Comparison of ENCODE assay signal across 8 cellular contexts in the genomic region with DNA sequence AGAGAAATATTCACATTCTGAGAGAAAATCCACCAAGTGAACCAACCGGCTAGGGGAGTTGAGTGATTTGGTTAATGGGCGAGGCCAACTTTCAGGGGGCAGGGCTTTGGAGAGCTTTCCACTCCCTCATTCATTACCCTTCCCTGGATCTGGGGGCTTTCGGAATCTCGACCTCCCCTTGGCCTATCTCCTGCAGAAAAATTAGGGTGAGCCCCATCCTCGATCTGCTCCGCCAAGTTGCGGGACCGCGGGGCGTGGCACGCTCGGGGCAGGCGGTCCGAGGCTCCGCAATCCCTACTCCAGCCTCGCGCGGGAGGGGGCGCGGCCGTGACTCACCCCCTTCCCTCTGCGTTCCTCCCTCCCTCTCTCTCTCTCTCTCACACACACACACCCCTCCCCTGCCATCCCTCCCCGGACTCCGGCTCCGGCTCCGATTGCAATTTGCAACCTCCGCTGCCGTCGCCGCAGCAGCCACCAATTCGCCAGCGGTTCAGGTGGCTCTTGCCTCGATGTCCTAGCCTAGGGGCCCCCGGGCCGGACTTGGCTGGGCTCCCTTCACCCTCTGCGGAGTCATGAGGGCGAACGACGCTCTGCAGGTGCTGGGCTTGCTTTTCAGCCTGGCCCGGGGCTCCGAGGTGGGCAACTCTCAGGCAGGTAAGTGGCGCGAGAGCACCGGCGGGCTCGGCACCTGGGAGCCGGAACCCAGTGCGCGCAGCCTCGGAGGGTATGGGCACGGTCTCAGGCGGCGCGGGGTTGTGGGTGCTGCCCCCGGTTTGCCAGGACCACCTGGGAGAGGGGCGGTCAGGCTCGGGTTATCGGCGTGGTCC. TPM values are rescaled to one million over a fixed set of nuclear protein-coding genes. Genes with fewer than 3 reads are reported as not detected.
A peak's percentile ranks its signal among the peaks of the same experiment; 100 is the strongest.
DNase-seq lines count a peak whose midpoint lies in the region; ATAC-seq and TF ChIP-seq lines count a peak whose summit lies in the region.

Gene ERBB3, plus strand, starts transcription at position 437 of the 827 bp plus-strand sequence. Its CDS starts 136 bp downstream, at position 573.

- ATAC-seq in HG02852 (IDR thresholded peaks at IDR 0.05; ENCODE audit: unreplicated experiment), result peak; percentile 33

- no peak for TF ChIP-seq CTCF in epithelial cell of proximal tubule (conservative IDR thresholded peaks at IDR 0.05; ENCODE audit: low read depth, low read length)

- peaks cover 0 to 2% of the 10 kb centered on the region in 2 donors for H3K27me3 ChIP-seq in mucosa of rectum (ENCODE audit: control insufficient read depth in 2 of 2, insufficient read depth in 2 of 2, low read length in 2 of 2)

- H3K4me3 ChIP-seq in epithelial cell of proximal tubule (ENCODE audit: low read depth, low read length), result peak within 1 kb of the TSS; percentile 85
- H3K4me3 ChIP-seq in mucosa of rectum (ENCODE audit: low read length in 2 of 2), result peak within 1 kb of the TSS; percentile 78 to 83

- peak within 1 kb of the TSS; percentile 94 to 98 for H3K27ac ChIP-seq in mucosa of rectum (ENCODE audit: low read depth in 2 of 2, low read length in 2 of 2)

- H3K4me1 ChIP-seq in mucosa of rectum (ENCODE audit: control insufficient read depth in 2 of 2, insufficient read depth in 2 of 2, low read length in 2 of 2), result peaks cover 18 to 37% of the 10 kb centered on the region in 2 donors

- H3K9ac ChIP-seq in mucosa of rectum (ENCODE audit: low read depth in 1 of 2, low read length in 2 of 2), result peak within 1 kb of the TSS; percentile 93 to 96

- H3K36me3 ChIP-seq in mucosa of rectum (ENCODE audit: control insufficient read depth in 2 of 2, insufficient read depth in 2 of 2, low read length in 2 of 2), result peaks cover 9 to 11% of the 10 kb centered on the region in 2 donors

- DNase-seq in DMS53 treated with DMSO at 0.1 percent for 48 hours (lab: John Stamatoyannopoulos, UW; ENCODE audit: unreplicated experiment), result peak; percentile 88
- DNase-seq in NOMO-1 treated with DMSO at 0.1 percent for 48 hours (lab: John Stamatoyannopoulos, UW; ENCODE audit: unreplicated experiment), result peak; percentile 70
- DNase-seq in activated T-cell treated with anti-CD3 and anti-CD28 coated beads for 48 hours (ENCODE audit: low read depth), result peak; percentile 66
- no peak for DNase-seq in epithelial cell of proximal tubule (ENCODE audit: low read depth)
- peak; percentile 8 to 51 for DNase-seq in stimulated activated CD8-positive, alpha-beta memory T cell treated with anti-CD3 and anti-CD28 coated beads, Interleukin-4, amount 100 ng/mL, for 4 hours (ENCODE audit: low read depth in 2 of 2, low spot score in 1 of 2)
- no peak for DNase-seq in cerebellum (ENCODE audit: low spot score)

- H3K9me3 ChIP-seq in mucosa of rectum (ENCODE audit: control insufficient read depth in 2 of 2, low read length in 2 of 2), result no peaks in the 10 kb centered on the region

RNA-seq across cellular contexts. Expression of gene ERBB3, which starts in this region (rescaled TPM):
- total RNA-seq in epithelial cell of proximal tubule, result 14.3 and 24.2 TPM in 2 replicates
- total RNA-seq in cerebellum, result 4.7 TPM

Comparison
In these comparisons a context has a peak if more than half of its experiments do, and no peak if none do; other contexts are left out.
1. DNase-seq: peak in DMS53 treated with DMSO at 0.1 percent for 48 hours (single experiment), NOMO-1 treated with DMSO at 0.1 percent for 48 hours (single experiment), activated T-cell treated with anti-CD3 and anti-CD28 coated beads for 48 hours (single experiment) and stimulated activated CD8-positive, alpha-beta memory T cell treated with anti-CD3 and anti-CD28 coated beads, Interleukin-4, amount 100 ng/mL, for 4 hours (2 of 2); none in epithelial cell of proximal tubule (single experiment) and cerebellum (single experiment).